13 cellular contexts compared by ENCODE assay signal in the genomic region with DNA sequence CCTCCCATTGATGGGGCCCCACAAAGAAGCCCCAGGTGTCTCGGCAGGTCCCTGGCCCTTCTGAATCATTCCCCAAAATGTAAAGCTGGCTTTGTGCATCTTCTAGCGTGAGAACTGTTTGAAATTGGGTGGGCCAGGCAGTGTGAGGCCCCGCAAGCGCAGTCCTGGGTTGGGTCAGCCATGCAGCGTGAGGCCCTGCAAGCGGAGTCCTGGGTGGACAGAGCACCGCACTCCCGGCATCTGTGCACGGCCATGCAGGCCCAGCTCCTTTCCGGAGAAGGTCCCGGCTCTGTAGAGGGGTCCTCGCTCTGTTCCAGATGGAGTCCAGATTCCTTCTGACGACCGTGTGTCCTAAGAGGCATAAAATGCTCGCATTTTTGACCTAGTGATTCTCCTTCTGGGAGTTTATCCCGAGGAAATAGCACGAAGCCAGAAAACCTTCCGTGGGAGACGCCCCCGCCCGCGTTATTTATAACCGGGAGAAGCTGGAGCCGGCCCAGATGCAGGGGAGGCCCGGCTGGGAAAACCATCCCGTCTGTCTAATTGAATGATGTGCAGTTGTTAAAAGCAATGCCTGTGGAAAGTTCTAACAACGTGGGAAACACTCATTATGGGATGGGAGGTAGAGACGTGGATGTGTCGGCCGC. TPM values are rescaled to one million over a fixed set of nuclear protein-coding genes. Genes with fewer than 3 reads are reported as not detected.
DNase-seq lines count a peak whose midpoint lies in the region; ATAC-seq and TF ChIP-seq lines count a peak whose summit lies in the region.
"Had no signal": no experiment of that assay in that cellular context is flagged by ENCODE, and none has a peak within 500 bp of the region (broad histone marks: within the 10 kb centered on the region; RNA-seq: fewer than 3 reads in every experiment).

No MANE protein-coding gene starts in this region.

- in situ Hi-C loops in gastrocnemius medialis (cut with MboI; ENCODE audit: low sequenced_read_pairs in 4 of 4), result no loop called here

- intact Hi-C loops in CD14-positive monocyte (cut with micrococcal nuclease) (loop anchor here in 1 of 2 donors (10.0 kb wide), 1 partner anchor 50 kb away; no protein-coding TSS in a partner anchor), left lung (cut with DNase I) (no loop called here), gastrocnemius medialis (cut with DNase I; ENCODE audit: low total_unique reads) (no loop called here)
- intact Hi-C loops in dendritic cell treated with granulocyte-macrophage colony-stimulating factor and Interleukin-4, amounts not matched to agents 40 ng/mL and 50 ng/mL, for 4 days (cut with micrococcal nuclease), result no loop called here

- peaks cover 0 to 2% (median 0%) of the 10 kb centered on the region in 3 donors for H3K27me3 Mint-ChIP-seq in CD14-positive monocyte (ENCODE audit: low read depth in 3 of 3)
- H3K27me3 Mint-ChIP-seq in dendritic cell treated with granulocyte-macrophage colony-stimulating factor and Interleukin-4, amounts not matched to agents 40 ng/mL and 50 ng/mL, for 4 days, result peaks cover 3% of the 10 kb centered on the region
- H3K27me3 Mint-ChIP-seq: B cell had no signal

- CTCF ChIA-PET in HEK293T (lab: Yijun Ruan, JAX), result no interaction called here

- H3K27ac ChIP-seq in left lung (peak overlapping the region; percentile 79 to 93), gastrocnemius medialis (peak overlapping the region; percentile 56 to 76 (median 70))

- H3K4me3 ChIP-seq in left lung (no peak overlapping the region), gastrocnemius medialis (no peak overlapping the region)

- TF ChIP-seq CTCF in CD14-positive monocyte (IDR thresholded peaks at IDR 0.05) (no peak), left lung (IDR thresholded peaks at IDR 0.05) (no peak), gastrocnemius medialis (IDR thresholded peaks at IDR 0.05 in 4 of 5, conservative IDR thresholded peaks at IDR 0.05 in 1 of 5) (no peak)

- ATAC-seq in left lung (peak; percentile 1), gastrocnemius medialis (peak in 1 of 2 donors; percentile 42), HG03097 (IDR thresholded peaks at IDR 0.05; ENCODE audit: low FRiP score, unreplicated experiment) (no peak)
- ATAC-seq: WTC11 had no signal

- H3K9me3 ChIP-seq in left lung (no peaks in the 10 kb centered on the region), gastrocnemius medialis (no peaks in the 10 kb centered on the region)

- H3K4me1 ChIP-seq in left lung, result peaks cover 26 to 72% of the 10 kb centered on the region in 2 donors
- peaks cover 29 to 30% of the 10 kb centered on the region in 2 donors for H3K4me1 ChIP-seq in gastrocnemius medialis

- DNase-seq in CD14-positive monocyte (ENCODE audit: low spot score), result no peak
- peak in 1 of 2 donors; percentile 69 for DNase-seq in left lung
- DNase-seq in gastrocnemius medialis, result no peak
- DNase-seq in NCI-H526 (lab: John Stamatoyannopoulos, UW), result no peak
- DNase-seq in HEK293T (ENCODE audit: extremely low spot score), result no peak
- no peak for DNase-seq in HPDE6-E6E7 (ENCODE audit: extremely low spot score)
- DNase-seq: NCI-H2227 treated with DMSO at 0.1 percent for 48 hours, SHP77 had no signal

- H3K36me3 ChIP-seq in left lung, result no peaks in the 10 kb centered on the region
- no peaks in the 10 kb centered on the region for H3K36me3 ChIP-seq in gastrocnemius medialis

- POLR2A ChIA-PET in HEK293T (lab: Yijun Ruan, JAX), result no interaction called here

- no peak for TF ChIP-seq POLR2A in gastrocnemius medialis (IDR thresholded peaks at IDR 0.05)

- peaks cover 46% of the 10 kb centered on the region for H3K4me1 Mint-ChIP-seq in CD14-positive monocyte
- peaks cover 80% of the 10 kb centered on the region for H3K4me1 Mint-ChIP-seq in dendritic cell treated with granulocyte-macrophage colony-stimulating factor and Interleukin-4, amounts not matched to agents 40 ng/mL and 50 ng/mL, for 4 days (ENCODE audit: low read depth)
- H3K4me1 Mint-ChIP-seq: B cell had no signal

- peaks cover 0 to 5% (median 3%) of the 10 kb centered on the region in 7 donors for H3K9me3 Mint-ChIP-seq in CD14-positive monocyte
- peaks cover 6% of the 10 kb centered on the region for H3K9me3 Mint-ChIP-seq in dendritic cell treated with granulocyte-macrophage colony-stimulating factor and Interleukin-4, amounts not matched to agents 40 ng/mL and 50 ng/mL, for 4 days
- H3K9me3 Mint-ChIP-seq: activated T-helper 1 cell treated with anti-CD3 and anti-CD28 coated beads, Interleukin-12 subunit alpha, Interleukin-12 subunit beta, Interleukin-2, Interleukin-4 antibody, amounts not matched to agents 30 ng/mL and 10 ng/mL and 1 ng/mL, durations not matched to agents 14 hours and 24 hours and 36 hours had no signal

- H3K4me3 Mint-ChIP-seq in CD14-positive monocyte, result peak overlapping the region in 1 of 2 donors; percentile 30
- peak overlapping the region; percentile 13 for H3K4me3 Mint-ChIP-seq in dendritic cell treated with granulocyte-macrophage colony-stimulating factor and Interleukin-4, amounts not matched to agents 40 ng/mL and 50 ng/mL, for 4 days
- H3K4me3 Mint-ChIP-seq: activated T-helper 1 cell treated with anti-CD3 and anti-CD28 coated beads, Interleukin-12 subunit alpha, Interleukin-12 subunit beta, Interleukin-2, Interleukin-4 antibody, amounts not matched to agents 30 ng/mL and 10 ng/mL and 1 ng/mL, durations not matched to agents 14 hours and 24 hours and 36 hours; B cell; WTC11 had no signal

- peaks cover 6 to 10% of the 10 kb centered on the region in 2 donors for H3K36me3 Mint-ChIP-seq in CD14-positive monocyte
- no peaks in the 10 kb centered on the region for H3K36me3 Mint-ChIP-seq in dendritic cell treated with granulocyte-macrophage colony-stimulating factor and Interleukin-4, amounts not matched to agents 40 ng/mL and 50 ng/mL, for 4 days (ENCODE audit: low read depth)

- H3K27ac Mint-ChIP-seq in CD14-positive monocyte, result peak overlapping the region; percentile 81 to 93 (median 89)
- peak overlapping the region; percentile 77 for H3K27ac Mint-ChIP-seq in dendritic cell treated with granulocyte-macrophage colony-stimulating factor and Interleukin-4, amounts not matched to agents 40 ng/mL and 50 ng/mL, for 4 days
- H3K27ac Mint-ChIP-seq: activated T-helper 1 cell treated with anti-CD3 and anti-CD28 coated beads, Interleukin-12 subunit alpha, Interleukin-12 subunit beta, Interleukin-2, Interleukin-4 antibody, amounts not matched to agents 30 ng/mL and 10 ng/mL and 1 ng/mL, durations not matched to agents 14 hours and 24 hours and 36 hours; B cell; WTC11 had no signal

- H3K27me3 ChIP-seq in left lung (no peaks in the 10 kb centered on the region), gastrocnemius medialis (no peaks in the 10 kb centered on the region)

TF ChIP-seq in HEK293T, 16 proteins besides CTCF, POLR2A, EP300 and RAD21:
- TF ChIP-seq ARNT (IDR thresholded peaks at IDR 0.05), result no peak

RNA-seq across cellular contexts. Expression of a gene that starts 19.4 kb away (rescaled TPM):
- polyA plus RNA-seq in CD14-positive monocyte, result 1 to 10 TPM; 1.4 to 2.2 TPM
- total RNA-seq in left lung (100 to 1,000 TPM in 1 of 2 donors, 10 to 100 TPM in 1; 65.1 to 102 TPM), gastrocnemius medialis (10 to 100 TPM in 1 of 4 donors, 1 to 10 TPM in 3; 6.3 to 15.4 (median 8.2) TPM)

Comparison
In these comparisons a context has a peak if more than half of its experiments do, and no peak if none do; other contexts are left out.
1. RNA of a gene that starts 19.4 kb away (total RNA-seq): 65.1 to 102 TPM in left lung; 6.3 to 15.4 TPM in gastrocnemius medialis; every median in the first group is over 4 times any median in the second.